In genomic region chr2:120804446-120804845, GRCh38 we compare ENCODE assay signal across 17 cellular contexts.
"Had no signal": no experiment of that assay in that cellular context is flagged by ENCODE, and none has a peak within 500 bp of the region (broad histone marks: within the 10 kb centered on the region; RNA-seq: fewer than 3 reads in every experiment).

No MANE protein-coding gene starts in this region.

- H3K9me3 ChIP-seq: body of pancreas, heart left ventricle, mucosa of descending colon, testis had no signal

- H3K36me3 ChIP-seq: heart left ventricle had no signal

- H3K27ac ChIP-seq: body of pancreas, heart left ventricle, testis had no signal

- H3K4me1 ChIP-seq: body of pancreas had no signal

- H3K4me3 ChIP-seq: body of pancreas, coronary artery, heart left ventricle, mucosa of descending colon, testis had no signal

- DNase-seq: activated CD4-positive, alpha-beta T cell treated with anti-CD3 and anti-CD28 coated beads, Interleukin-2, amount 10 ng/mL, durations not matched to agents 7 days and 5 days; activated CD4-positive, CD25-positive, alpha-beta regulatory T cell; activated CD8-positive, alpha-beta memory T cell treated with anti-CD3 and anti-CD28 coated beads for 24 hours; activated naive CD4-positive, alpha-beta T cell treated with anti-CD3 and anti-CD28 coated beads, Interleukin-2, amount 50 U/mL, for 16 hours; activated T-cell treated with anti-CD3 and anti-CD28 coated beads for 4 hours; body of pancreas; central memory CD4-positive, alpha-beta T cell; effector CD8-positive, alpha-beta T cell; foreskin melanocyte; heart left ventricle; left colon; mucosa of descending colon; natural killer cell; stimulated activated CD4-positive, alpha-beta T cell treated with anti-CD3 and anti-CD28 coated beads, Interleukin-4, amount 100 ng/mL, for 24 hours; stimulated activated naive CD8-positive, alpha-beta T cell treated with anti-CD3 and anti-CD28 coated beads, Interleukin-15, amount 100 ng/mL, for 72 hours; testis had no signal

- H3K27me3 ChIP-seq: body of pancreas, heart left ventricle, testis had no signal
